Comparison of ENCODE assay signal across 14 cellular contexts in the genomic region with DNA sequence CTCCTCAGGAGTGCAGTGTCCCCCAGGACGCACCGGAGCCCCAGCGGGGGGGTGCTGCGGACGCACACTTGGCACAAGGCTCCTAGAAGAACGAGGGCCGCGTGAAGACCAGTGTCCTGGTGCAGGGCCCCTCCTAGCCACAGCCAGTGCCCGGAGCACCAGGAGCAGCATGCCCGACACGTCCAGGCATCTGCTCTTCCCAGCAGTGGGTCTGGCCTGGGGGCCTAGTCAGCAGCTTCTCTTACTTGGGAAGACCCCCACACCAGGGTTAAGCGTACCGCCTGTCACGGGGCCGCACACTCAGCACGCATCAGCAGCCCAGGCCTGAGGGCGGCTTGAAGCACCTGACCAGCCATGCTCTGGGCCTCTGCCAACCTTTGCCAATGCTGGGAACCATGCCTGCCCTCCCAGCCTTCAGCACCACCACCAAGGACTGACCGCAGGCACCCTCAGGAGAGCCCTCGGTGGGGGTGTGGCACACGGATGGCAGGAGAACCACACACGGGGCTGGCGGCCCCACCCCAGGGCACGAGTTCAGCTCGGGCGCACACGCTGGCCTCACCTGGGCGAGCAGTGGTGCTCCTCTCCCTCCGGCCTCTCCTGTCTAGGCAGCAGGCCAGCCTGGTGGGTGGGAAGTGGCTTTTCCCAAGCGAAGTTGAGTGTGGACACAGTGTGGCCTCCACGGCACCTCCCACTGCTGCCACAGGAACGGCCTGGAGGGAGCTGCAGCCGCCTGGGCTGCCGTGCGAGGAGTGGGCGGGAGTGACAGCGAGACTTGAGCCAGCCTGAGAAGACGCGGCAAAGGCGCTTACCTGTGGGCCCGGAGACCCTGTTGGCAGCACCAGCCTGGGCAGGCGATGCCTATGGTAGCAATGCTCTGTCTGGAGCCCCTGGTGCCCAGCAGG. TPM values are rescaled to one million over a fixed set of nuclear protein-coding genes. Genes with fewer than 3 reads are reported as not detected.
DNase-seq lines count a peak whose midpoint lies in the region; ATAC-seq and TF ChIP-seq lines count a peak whose summit lies in the region.
"Had no signal": no experiment of that assay in that cellular context is flagged by ENCODE, and none has a peak within 500 bp of the region (broad histone marks: within the 10 kb centered on the region; RNA-seq: fewer than 3 reads in every experiment).

No MANE protein-coding gene starts in this region.

- H3K4me3 ChIP-seq in dorsolateral prefrontal cortex, result no peak overlapping the region

- peaks cover 41 to 47% of the 10 kb centered on the region in 2 donors for H3K36me3 Mint-ChIP-seq in stimulated activated naive B cell treated with anti-CD40 and anti-IgM and Interleukin-4, amounts not matched to agents 10 μg/mL and 1 μg/mL and 100 μg/mL, for 72 hours

- H3K27ac ChIP-seq in RWPE1 (peak overlapping the region; percentile 3; the same call in 1 of the 2 replicates), dorsolateral prefrontal cortex (peak overlapping the region in 47 of 59 donors; percentile 7 to 81 (median 52))

- DNase-seq in RWPE1 (ENCODE audit: low spot score), result no peak
- peak in 1 of 10 donors; percentile 59 for DNase-seq in dorsolateral prefrontal cortex
- DNase-seq in left colon, result no peak
- no peak for DNase-seq in stimulated activated naive B cell treated with anti-CD40 and anti-IgM and Interleukin-4, amounts not matched to agents 10 μg/mL and 1 μg/mL and 100 μg/mL, for 72 hours
- no peak for DNase-seq in NCI-H187 (lab: John Stamatoyannopoulos, UW)
- DNase-seq in mesenteric fat pad (ENCODE audit: low spot score), result no peak
- DNase-seq: MM.1S, NCI-H1417, NCI-H2081, NCI-H510A treated with DMSO at 0.1 percent for 48 hours had no signal

- CTCF ChIA-PET in RWPE1 (lab: Yijun Ruan, JAX), result interaction anchor here (1.0 kb wide), 1 partner anchor 114 kb away, joined by 3 read pairs; the partner anchor contains the start of gene FBXW5

- H3K27me3 Mint-ChIP-seq in stimulated activated naive B cell treated with anti-CD40 and anti-IgM and Interleukin-4, amounts not matched to agents 10 μg/mL and 1 μg/mL and 100 μg/mL, for 72 hours, result no peaks in the 10 kb centered on the region
- H3K27me3 Mint-ChIP-seq: B cell had no signal

- TF ChIP-seq CTCF in RWPE1 (conservative IDR thresholded peaks at IDR 0.05; ENCODE audit: low read depth) (no peak), dorsolateral prefrontal cortex (IDR thresholded peaks at IDR 0.05 in 54 of 56, conservative IDR thresholded peaks at IDR 0.05 in 2 of 56; ENCODE audit: low read depth in 1 of 56, partially characterized antibody in 56 of 56) (no peak)

- POLR2A ChIA-PET in RWPE1 (lab: Yijun Ruan, JAX; ENCODE audit: low non-redundant PET), result no interaction called here

- no peaks in the 10 kb centered on the region for H3K27me3 ChIP-seq in dorsolateral prefrontal cortex

- no peaks in the 10 kb centered on the region for H3K9me3 Mint-ChIP-seq in stimulated activated naive B cell treated with anti-CD40 and anti-IgM and Interleukin-4, amounts not matched to agents 10 μg/mL and 1 μg/mL and 100 μg/mL, for 72 hours
- H3K9me3 Mint-ChIP-seq: CD8-positive, alpha-beta T cell had no signal

- peak overlapping the region; percentile 59 for H3K27ac Mint-ChIP-seq in stimulated activated naive B cell treated with anti-CD40 and anti-IgM and Interleukin-4, amounts not matched to agents 10 μg/mL and 1 μg/mL and 100 μg/mL, for 72 hours
- H3K27ac Mint-ChIP-seq: B cell; CD8-positive, alpha-beta T cell had no signal

- ATAC-seq in left colon (peak; percentile 6), HG03097 (IDR thresholded peaks at IDR 0.05; ENCODE audit: low FRiP score, unreplicated experiment) (no peak)
- ATAC-seq in stimulated activated naive B cell treated with anti-CD40 and anti-IgM and Interleukin-4, amounts not matched to agents 10 μg/mL and 1 μg/mL and 100 μg/mL, for 72 hours (replicated peaks), result no peak
- ATAC-seq: CD8-positive, alpha-beta T cell had no signal

- no peak overlapping the region for H3K4me3 Mint-ChIP-seq in stimulated activated naive B cell treated with anti-CD40 and anti-IgM and Interleukin-4, amounts not matched to agents 10 μg/mL and 1 μg/mL and 100 μg/mL, for 72 hours
- H3K4me3 Mint-ChIP-seq: B cell; CD8-positive, alpha-beta T cell had no signal

- H3K4me1 Mint-ChIP-seq in stimulated activated naive B cell treated with anti-CD40 and anti-IgM and Interleukin-4, amounts not matched to agents 10 μg/mL and 1 μg/mL and 100 μg/mL, for 72 hours, result no peaks in the 10 kb centered on the region
- H3K4me1 Mint-ChIP-seq: B cell had no signal

- intact Hi-C loops in dorsolateral prefrontal cortex (cut with DNase I) (no loop called here), left colon (cut with DNase I, micrococcal nuclease) (no loop called here)

RNA-seq across cellular contexts. Expression of gene AJM1, which starts 12.0 kb away (rescaled TPM):
- 10 to 100 TPM; 22.9 to 89.8 (median 47.9) TPM for total RNA-seq in dorsolateral prefrontal cortex
- 10 to 100 TPM; 10.4 to 11.1 TPM for total RNA-seq in left colon
- 1.00 TPM for total RNA-seq in mesenteric fat pad

RNA-seq across cellular contexts. Expression of gene PHPT1, which starts 19.0 kb away (rescaled TPM):
- total RNA-seq in dorsolateral prefrontal cortex, result 100 to 1,000 TPM in 65 of 120 experiments, 10 to 100 TPM in 55; 68.1 to 140 (median 101) TPM
- 100 to 1,000 TPM; 109 to 154 TPM for total RNA-seq in left colon
- total RNA-seq in mesenteric fat pad, result 89.6 TPM

RNA-seq across cellular contexts. Expression of gene MAMDC4, which starts 21.9 kb away (rescaled TPM):
- 10 to 100 TPM in 28 of 120 experiments, 1 to 10 TPM in 92; 2.7 to 18.6 (median 7.0) TPM for total RNA-seq in dorsolateral prefrontal cortex
- 10 to 100 TPM; 19.1 to 20.1 TPM for total RNA-seq in left colon
- 1.6 TPM for total RNA-seq in mesenteric fat pad

RNA-seq across cellular contexts. Expression of gene RABL6, which starts 22.5 kb away (rescaled TPM):
- total RNA-seq in dorsolateral prefrontal cortex, result 100 to 1,000 TPM in 114 of 120 experiments, 10 to 100 TPM in 6; 86.8 to 178 (median 121) TPM
- total RNA-seq in left colon, result 100 to 1,000 TPM; 120 to 132 TPM
- total RNA-seq in mesenteric fat pad, result 54.9 TPM

RNA-seq across cellular contexts. Expression of gene CCDC183, which starts 34.1 kb away (rescaled TPM):
- total RNA-seq in dorsolateral prefrontal cortex (10 to 100 TPM in 1 of 120 experiments, 1 to 10 TPM in 116, under 1 TPM in 3; 0.47 to 10.6 (median 3.4) TPM), left colon (10 to 100 TPM; 20.6 to 35.1 TPM), mesenteric fat pad (0.71 TPM)
- total RNA-seq: H4 had no signal
